Comparison of ENCODE assay signal across 19 cellular contexts in the genomic region with DNA sequence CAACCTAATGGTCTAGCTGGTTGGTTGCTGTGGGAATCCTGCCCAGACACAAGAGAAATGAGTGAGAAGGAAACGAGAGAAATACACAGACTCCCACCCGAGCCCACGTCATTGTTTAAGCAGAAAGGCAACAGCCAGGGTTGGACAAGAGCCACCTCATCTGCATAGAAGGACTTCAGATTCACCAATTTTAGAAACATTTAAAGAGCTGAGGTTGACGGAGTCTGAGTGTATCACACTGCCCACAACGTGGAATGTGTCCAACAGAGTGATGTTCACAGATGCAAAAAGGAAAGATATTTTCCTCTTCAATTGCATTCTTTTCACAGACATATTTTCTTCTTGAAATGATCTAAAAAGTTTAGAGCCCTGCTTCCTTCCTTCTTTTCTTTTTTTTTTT.
A peak's percentile ranks its signal among the peaks of the same experiment; 100 is the strongest.
DNase-seq lines count a peak whose midpoint lies in the region; ATAC-seq and TF ChIP-seq lines count a peak whose summit lies in the region.
"Had no signal": no experiment of that assay in that cellular context is flagged by ENCODE, and none has a peak within 500 bp of the region (broad histone marks: within the 10 kb centered on the region; RNA-seq: fewer than 3 reads in every experiment).

No MANE protein-coding gene starts in this region.

- H3K36me3 Mint-ChIP-seq in glutamatergic neuron (ENCODE audit: unreplicated experiment): no peaks in the 10 kb centered on the region
- H3K36me3 Mint-ChIP-seq in nephron progenitor cell (ENCODE audit: low read depth): no peaks in the 10 kb centered on the region
- no peaks in the 10 kb centered on the region for H3K36me3 Mint-ChIP-seq in activated CD4-positive, alpha-beta T cell treated with anti-CD3 and anti-CD28 coated beads, Interleukin-2, amount 10 ng/mL, durations not matched to agents 7 days and 5 days (ENCODE audit: low read depth)
- H3K36me3 Mint-ChIP-seq: CD4-positive, alpha-beta memory T cell had no signal

- in situ Hi-C loops in astrocyte of the cerebellum (cut with HindIII; ENCODE audit: low sequenced_read_pairs): no loop called here

- H3K36me3 ChIP-seq in BLaER1 (no peaks in the 10 kb centered on the region), left lung (no peaks in the 10 kb centered on the region)
- H3K36me3 ChIP-seq: BLaER1 treated with 17β-estradiol and CSF1 and Interleukin-3, amounts not matched to agents 10 nM and 100 nM had no signal

- H3K4me1 Mint-ChIP-seq in glutamatergic neuron (ENCODE audit: low read depth, unreplicated experiment): peaks cover 21% of the 10 kb centered on the region
- peaks cover 65% of the 10 kb centered on the region for H3K4me1 Mint-ChIP-seq in nephron progenitor cell
- H3K4me1 Mint-ChIP-seq in activated CD4-positive, alpha-beta T cell treated with anti-CD3 and anti-CD28 coated beads, Interleukin-2, amount 10 ng/mL, durations not matched to agents 7 days and 5 days: no peaks in the 10 kb centered on the region
- H3K4me1 Mint-ChIP-seq: CD4-positive, alpha-beta memory T cell had no signal

- H4K20me1 ChIP-seq in BLaER1: no peaks in the 10 kb centered on the region
- H4K20me1 ChIP-seq: BLaER1 treated with 17β-estradiol and CSF1 and Interleukin-3, amounts not matched to agents 10 nM and 100 nM had no signal

- H3K27me3 ChIP-seq in BLaER1 (no peaks in the 10 kb centered on the region), left lung (no peaks in the 10 kb centered on the region)
- H3K27me3 ChIP-seq: BLaER1 treated with 17β-estradiol and CSF1 and Interleukin-3, amounts not matched to agents 10 nM and 100 nM had no signal

- H3K4me2 ChIP-seq in BLaER1: peak overlapping the region; percentile 13; the same call in 1 of the 2 replicates
- H3K4me2 ChIP-seq: GM23338 had no signal

- no peak overlapping the region for H3K4me3 ChIP-seq in BLaER1
- no peak overlapping the region for H3K4me3 ChIP-seq in astrocyte of the cerebellum (ENCODE audit: low read depth, low read length)
- H3K4me3 ChIP-seq in left lung: no peak overlapping the region
- H3K4me3 ChIP-seq: BLaER1 treated with 17β-estradiol and CSF1 and Interleukin-3, amounts not matched to agents 10 nM and 100 nM; GM23338 had no signal

- no peaks in the 10 kb centered on the region for H3K9me3 Mint-ChIP-seq in glutamatergic neuron (ENCODE audit: unreplicated experiment)
- no peaks in the 10 kb centered on the region for H3K9me3 Mint-ChIP-seq in nephron progenitor cell
- H3K9me3 Mint-ChIP-seq in activated CD4-positive, alpha-beta T cell treated with anti-CD3 and anti-CD28 coated beads, Interleukin-2, amount 10 ng/mL, durations not matched to agents 7 days and 5 days: no peaks in the 10 kb centered on the region
- H3K9me3 Mint-ChIP-seq: GM23338 had no signal

- H3K27ac Mint-ChIP-seq in glutamatergic neuron (ENCODE audit: unreplicated experiment) (peak overlapping the region; percentile 76), nephron progenitor cell (peak overlapping the region; percentile 50)
- H3K27ac Mint-ChIP-seq in activated CD4-positive, alpha-beta T cell treated with anti-CD3 and anti-CD28 coated beads, Interleukin-2, amount 10 ng/mL, durations not matched to agents 7 days and 5 days: no peak overlapping the region
- H3K27ac Mint-ChIP-seq: CD4-positive, alpha-beta memory T cell; GM23338 had no signal

- intact Hi-C loops in left lung (cut with DNase I): no loop called here

- H3K27me3 Mint-ChIP-seq in glutamatergic neuron (ENCODE audit: unreplicated experiment): peaks cover 7% of the 10 kb centered on the region
- peaks cover 7% of the 10 kb centered on the region for H3K27me3 Mint-ChIP-seq in nephron progenitor cell (ENCODE audit: low read depth, poor library complexity)
- no peaks in the 10 kb centered on the region for H3K27me3 Mint-ChIP-seq in activated CD4-positive, alpha-beta T cell treated with anti-CD3 and anti-CD28 coated beads, Interleukin-2, amount 10 ng/mL, durations not matched to agents 7 days and 5 days

- no peak for TF ChIP-seq CTCF in astrocyte of the cerebellum (IDR thresholded peaks at IDR 0.05; ENCODE audit: low read depth, low read length, missing control alignments)
- TF ChIP-seq CTCF in glutamatergic neuron (IDR thresholded peaks at IDR 0.05; ENCODE audit: partially characterized antibody, unreplicated experiment): no peak
- no peak for TF ChIP-seq CTCF in nephron progenitor cell (IDR thresholded peaks at IDR 0.05)
- no peak for TF ChIP-seq CTCF in left lung (IDR thresholded peaks at IDR 0.05)

- CTCF ChIA-PET in activated CD4-positive, alpha-beta T cell treated with anti-CD3 and anti-CD28 coated beads, Interleukin-2, amount 10 ng/mL, durations not matched to agents 7 days and 5 days (lab: Charles Lee): interaction anchor here (0.7 kb wide), 1 partner anchor 243 kb away, joined by 3 read pairs; no protein-coding TSS in a partner anchor

- ATAC-seq in left lung: no peak
- ATAC-seq: GM23338, Panc1 had no signal

- peak; percentile 64 for DNase-seq in astrocyte of the cerebellum (ENCODE audit: low read depth)
- no peak for DNase-seq in glutamatergic neuron
- DNase-seq in nephron progenitor cell: no peak
- no peak for DNase-seq in activated CD4-positive, alpha-beta T cell treated with anti-CD3 and anti-CD28 coated beads, Interleukin-2, amount 10 ng/mL, durations not matched to agents 7 days and 5 days
- no peak for DNase-seq in left lung
- DNase-seq in NCI-H446 treated with DMSO at 0.1 percent for 48 hours (lab: John Stamatoyannopoulos, UW): no peak
- DNase-seq: CD4-positive, alpha-beta memory T cell; COR-L47; DMS53; HCEC 1CT; KBM-7; NCI-H1417 treated with DMSO at 0.1 percent for 48 hours; NCI-H1694 treated with DMSO at 0.1 percent for 48 hours; NCI-H524 treated with DMSO at 0.1 percent for 48 hours; SHP77 treated with DMSO at 0.1 percent for 48 hours had no signal

- POLR2A ChIA-PET in activated CD4-positive, alpha-beta T cell treated with anti-CD3 and anti-CD28 coated beads, Interleukin-2, amount 10 ng/mL, durations not matched to agents 7 days and 5 days (lab: Charles Lee): no interaction called here

- no peak overlapping the region for H3K4me3 Mint-ChIP-seq in glutamatergic neuron (ENCODE audit: unreplicated experiment)
- no peak overlapping the region for H3K4me3 Mint-ChIP-seq in nephron progenitor cell
- H3K4me3 Mint-ChIP-seq in activated CD4-positive, alpha-beta T cell treated with anti-CD3 and anti-CD28 coated beads, Interleukin-2, amount 10 ng/mL, durations not matched to agents 7 days and 5 days: no peak overlapping the region
- H3K4me3 Mint-ChIP-seq: CD4-positive, alpha-beta memory T cell; GM23338 had no signal

- H3K27ac ChIP-seq in BLaER1 (no peak overlapping the region), left lung (no peak overlapping the region)
- H3K27ac ChIP-seq: BLaER1 treated with 17β-estradiol and CSF1 and Interleukin-3, amounts not matched to agents 10 nM and 100 nM had no signal

- no peaks in the 10 kb centered on the region for H3K9me3 ChIP-seq in BLaER1
- no peaks in the 10 kb centered on the region for H3K9me3 ChIP-seq in left lung
- H3K9me3 ChIP-seq: BLaER1 treated with 17β-estradiol and CSF1 and Interleukin-3, amounts not matched to agents 10 nM and 100 nM had no signal

- no peak overlapping the region for H3K9ac ChIP-seq in BLaER1
- H3K9ac ChIP-seq: BLaER1 treated with 17β-estradiol and CSF1 and Interleukin-3, amounts not matched to agents 10 nM and 100 nM had no signal

- H3K4me1 ChIP-seq in BLaER1 (0 out of 2 replicates have a peak, but pooled peaks cover 7% of the 10 kb centered on the region), left lung (no peaks in the 10 kb centered on the region)
